Comparison of ENCODE assay signal across 38 cellular contexts in genomic region chr11:24372491-24372890, GRCh38.
"Had no signal": no experiment of that assay in that cellular context is flagged by ENCODE, and none has a peak within 500 bp of the region (broad histone marks: within the 10 kb centered on the region; RNA-seq: fewer than 3 reads in every experiment).

No MANE protein-coding gene starts in this region.

- H3K4me3 Mint-ChIP-seq: activated naive CD4-positive, alpha-beta T cell treated with anti-CD3 and anti-CD28 coated beads for 36 hours; activated naive CD4-positive, alpha-beta T cell treated with anti-CD3 and anti-CD28 coated beads, Interleukin-2, amount 10 ng/mL, durations not matched to agents 7 days and 5 days; activated naive CD4-positive, alpha-beta T cell treated with anti-CD3 and anti-CD28 coated beads, Interleukin-2, amount 50 U/mL, for 24 hours; activated naive CD8-positive, alpha-beta T cell; activated naive CD8-positive, alpha-beta T cell treated with anti-CD3 and anti-CD28 coated beads for 36 hours; activated naive CD8-positive, alpha-beta T cell treated with anti-CD3 and anti-CD28 coated beads, Interleukin-2, amount 10 ng/mL, durations not matched to agents 7 days and 5 days; activated naive CD8-positive, alpha-beta T cell treated with anti-CD3 and anti-CD28 coated beads, Interleukin-2, amount 50 U/mL, for 24 hours; activated T-cell treated with anti-CD3 and anti-CD28 coated beads, Interleukin-2, amount 50 U/mL, for 24 hours; activated T-cell treated with anti-CD3 and anti-CD28 coated beads, Interleukin-2, amount 50 U/mL, for 4 hours; activated T-cell treated with anti-CD3 and anti-CD28 coated beads, Interleukin-2, amount 50 U/mL, for 72 hours; activated T-helper 1 cell treated with anti-CD3 and anti-CD28 coated beads, Interleukin-12 subunit alpha, Interleukin-12 subunit beta, Interleukin-2, Interleukin-4 antibody, amounts not matched to agents 30 ng/mL and 10 ng/mL and 1 ng/mL, durations not matched to agents 14 hours and 24 hours and 36 hours; activated T-helper 17 cell treated with anti-CD3 and anti-CD28 coated beads, Interleukin-2, amount 50 U/mL, for 72 hours; brain; central memory CD8-positive, alpha-beta T cell had no signal

- H3K4me1 Mint-ChIP-seq: activated naive CD4-positive, alpha-beta T cell treated with anti-CD3 and anti-CD28 coated beads, Interleukin-2, amount 10 ng/mL, durations not matched to agents 7 days and 5 days; activated naive CD4-positive, alpha-beta T cell treated with anti-CD3 and anti-CD28 coated beads, Interleukin-2, amount 50 U/mL, for 24 hours; activated naive CD8-positive, alpha-beta T cell treated with anti-CD3 and anti-CD28 coated beads for 36 hours; activated naive CD8-positive, alpha-beta T cell treated with anti-CD3 and anti-CD28 coated beads, Interleukin-2, amount 10 ng/mL, durations not matched to agents 7 days and 5 days; activated naive CD8-positive, alpha-beta T cell treated with anti-CD3 and anti-CD28 coated beads, Interleukin-2, amount 50 U/mL, for 24 hours; activated T-helper 17 cell treated with anti-CD3 and anti-CD28 coated beads, Interleukin-2, amount 50 U/mL, for 72 hours; brain; central memory CD8-positive, alpha-beta T cell had no signal

- H3K9me3 Mint-ChIP-seq: activated naive CD4-positive, alpha-beta T cell treated with anti-CD3 and anti-CD28 coated beads, Interleukin-2, amount 50 U/mL, for 24 hours; activated naive CD8-positive, alpha-beta T cell treated with anti-CD3 and anti-CD28 coated beads for 36 hours; activated naive CD8-positive, alpha-beta T cell treated with anti-CD3 and anti-CD28 coated beads, Interleukin-2, amount 50 U/mL, for 24 hours had no signal

- H3K36me3 Mint-ChIP-seq: activated naive CD4-positive, alpha-beta T cell treated with anti-CD3 and anti-CD28 coated beads, Interleukin-2, amount 10 ng/mL, durations not matched to agents 7 days and 5 days; activated naive CD4-positive, alpha-beta T cell treated with anti-CD3 and anti-CD28 coated beads, Interleukin-2, amount 50 U/mL, for 24 hours; activated naive CD4-positive, alpha-beta T cell treated with anti-CD3 and anti-CD28 coated beads, Interleukin-2, amount 50 U/mL, for 72 hours; activated naive CD8-positive, alpha-beta T cell; activated naive CD8-positive, alpha-beta T cell treated with anti-CD3 and anti-CD28 coated beads for 36 hours; activated naive CD8-positive, alpha-beta T cell treated with anti-CD3 and anti-CD28 coated beads, Interleukin-2, amount 10 ng/mL, durations not matched to agents 7 days and 5 days; brain had no signal

- H3K27me3 Mint-ChIP-seq: activated naive CD4-positive, alpha-beta T cell treated with anti-CD3 and anti-CD28 coated beads, Interleukin-2, amount 10 ng/mL, durations not matched to agents 7 days and 5 days; activated naive CD4-positive, alpha-beta T cell treated with anti-CD3 and anti-CD28 coated beads, Interleukin-2, amount 50 U/mL, for 24 hours; activated naive CD8-positive, alpha-beta T cell; activated naive CD8-positive, alpha-beta T cell treated with anti-CD3 and anti-CD28 coated beads for 36 hours; activated naive CD8-positive, alpha-beta T cell treated with anti-CD3 and anti-CD28 coated beads, Interleukin-2, amount 10 ng/mL, durations not matched to agents 7 days and 5 days; activated naive CD8-positive, alpha-beta T cell treated with anti-CD3 and anti-CD28 coated beads, Interleukin-2, amount 50 U/mL, for 24 hours; activated T-cell treated with anti-CD3 and anti-CD28 coated beads, Interleukin-2, amount 50 U/mL, for 24 hours; activated T-helper 17 cell treated with anti-CD3 and anti-CD28 coated beads, Interleukin-2, amount 50 U/mL, for 72 hours; central memory CD8-positive, alpha-beta T cell had no signal

- DNase-seq: activated effector memory CD4-positive, alpha-beta T cell treated with anti-CD3 and anti-CD28 coated beads, Interleukin-2, amount 50 U/mL, for 16 hours; activated effector memory CD4-positive, alpha-beta T cell treated with Interleukin-2 at 50 U/mL for 16 hours; activated gamma-delta T cell; activated gamma-delta T cell treated with Interleukin-2 at 50 U/mL for 16 hours; activated naive CD4-positive, alpha-beta T cell; activated naive CD4-positive, alpha-beta T cell treated with anti-CD3 and anti-CD28 coated beads for 36 hours; activated naive CD4-positive, alpha-beta T cell treated with anti-CD3 and anti-CD28 coated beads, Interleukin-2, amount 10 ng/mL, durations not matched to agents 7 days and 5 days; activated naive CD4-positive, alpha-beta T cell treated with anti-CD3 and anti-CD28 coated beads, Interleukin-2, amount 50 U/mL, for 16 hours; activated naive CD4-positive, alpha-beta T cell treated with Interleukin-2 at 50 U/mL for 16 hours; activated naive CD8-positive, alpha-beta T cell treated with anti-CD3 and anti-CD28 coated beads for 36 hours; activated naive CD8-positive, alpha-beta T cell treated with anti-CD3 and anti-CD28 coated beads, Interleukin-2, amount 10 ng/mL, durations not matched to agents 7 days and 5 days; activated naive CD8-positive, alpha-beta T cell treated with anti-CD3 and anti-CD28 coated beads, Interleukin-2, amount 50 U/mL, for 24 hours; activated T-cell treated with anti-CD3 and anti-CD28 coated beads, Interleukin-2, amount 50 U/mL, for 1 hour; activated T-cell treated with anti-CD3 and anti-CD28 coated beads, Interleukin-2, amount 50 U/mL, for 24 hours; activated T-cell treated with anti-CD3 and anti-CD28 coated beads, Interleukin-2, amount 50 U/mL, for 4 hours; activated T-cell treated with anti-CD3 and anti-CD28 coated beads, Interleukin-2, amount 50 U/mL, for 48 hours; activated T-cell treated with anti-CD3 and anti-CD28 coated beads, Interleukin-2, amount 50 U/mL, for 72 hours; adrenal gland; amniotic stem cell; amygdala; anterior cingulate cortex; aorta; body of pancreas; brain microvascular endothelial cell; caudate nucleus; central memory CD4-positive, alpha-beta T cell; cerebellar nuclear complex had no signal

- H3K4me3 ChIP-seq: adrenal gland, ascending aorta, body of pancreas, breast epithelium, cardiac muscle cell had no signal

- H3K36me3 ChIP-seq: adrenal gland, ascending aorta, brain microvascular endothelial cell, breast epithelium, cardiac muscle cell had no signal

- H3K4me1 ChIP-seq: adrenal gland, ascending aorta, body of pancreas, breast epithelium had no signal

- H3K27ac Mint-ChIP-seq: activated naive CD4-positive, alpha-beta T cell treated with anti-CD3 and anti-CD28 coated beads for 36 hours; activated naive CD4-positive, alpha-beta T cell treated with anti-CD3 and anti-CD28 coated beads, Interleukin-2, amount 10 ng/mL, durations not matched to agents 7 days and 5 days; activated naive CD4-positive, alpha-beta T cell treated with anti-CD3 and anti-CD28 coated beads, Interleukin-2, amount 50 U/mL, for 24 hours; activated naive CD4-positive, alpha-beta T cell treated with anti-CD3 and anti-CD28 coated beads, Interleukin-2, amount 50 U/mL, for 72 hours; activated naive CD8-positive, alpha-beta T cell; activated naive CD8-positive, alpha-beta T cell treated with anti-CD3 and anti-CD28 coated beads for 36 hours; activated naive CD8-positive, alpha-beta T cell treated with anti-CD3 and anti-CD28 coated beads, Interleukin-2, amount 10 ng/mL, durations not matched to agents 7 days and 5 days; activated naive CD8-positive, alpha-beta T cell treated with anti-CD3 and anti-CD28 coated beads, Interleukin-2, amount 50 U/mL, for 24 hours; activated T-cell treated with anti-CD3 and anti-CD28 coated beads, Interleukin-2, amount 50 U/mL, for 24 hours; activated T-cell treated with anti-CD3 and anti-CD28 coated beads, Interleukin-2, amount 50 U/mL, for 72 hours; activated T-helper 1 cell treated with anti-CD3 and anti-CD28 coated beads, Interleukin-12 subunit alpha, Interleukin-12 subunit beta, Interleukin-2, Interleukin-4 antibody, amounts not matched to agents 30 ng/mL and 10 ng/mL and 1 ng/mL, durations not matched to agents 14 hours and 24 hours and 36 hours; activated T-helper 17 cell treated with anti-CD3 and anti-CD28 coated beads, Interleukin-2, amount 50 U/mL, for 72 hours; activated T-helper 2 cell treated with anti-CD3 and anti-CD28 coated beads, Interferon-gamma antibody, Interleukin-2, Interleukin-4, amounts not matched to agents 10 μg/mL and 5 μg/mL and 100 μg/mL, durations not matched to agents 14 hours and 24 hours and 36 hours; brain had no signal

- H3K27me3 ChIP-seq: adrenal gland, ascending aorta, body of pancreas, brain microvascular endothelial cell, breast epithelium, cardiac muscle cell had no signal

- H3K9me3 ChIP-seq: adrenal gland, ascending aorta, body of pancreas, breast epithelium had no signal

- H3K27ac ChIP-seq: adrenal gland, ascending aorta, body of pancreas, brain microvascular endothelial cell, breast epithelium, cardiac muscle cell had no signal
